25 cellular contexts compared by ENCODE assay signal in genomic region chr7:16606704-16607103, GRCh38.
"Had no signal": no experiment of that assay in that cellular context is flagged by ENCODE, and none has a peak within 500 bp of the region (broad histone marks: within the 10 kb centered on the region; RNA-seq: fewer than 3 reads in every experiment).

No MANE protein-coding gene starts in this region.

- H3K4me1 Mint-ChIP-seq: central memory CD8-positive, alpha-beta T cell had no signal

- H3K27me3 ChIP-seq: adrenal gland, breast epithelium, esophagus muscularis mucosa, neutrophil, right lobe of liver, vagina had no signal

- ATAC-seq: activated CD4-positive, CD25-positive, alpha-beta regulatory T cell treated with anti-CD3 and anti-CD28 coated beads, Interleukin-2, amount 50 U/mL, for 24 hours; activated CD8-positive, alpha-beta T cell treated with anti-CD3 and anti-CD28 coated beads, Interleukin-2, amount 10 ng/mL, durations not matched to agents 7 days and 5 days; activated T-helper 17 cell treated with anti-CD3 and anti-CD28 coated beads, Interleukin-2, amount 50 U/mL, for 72 hours; left ventricle myocardium superior; natural killer cell treated with Interleukin-12 subunit alpha and Interleukin-12 subunit beta and Interleukin-15 and Interleukin-18, amount 100 ng/mL, for 72 hours; right lobe of liver; stimulated activated effector memory CD8-positive, alpha-beta T cell treated with anti-CD3 and anti-CD28 coated beads, Interleukin-12 subunit alpha, Interleukin-12 subunit beta, amount 100 ng/mL, for 72 hours had no signal

- H3K27me3 Mint-ChIP-seq: activated naive CD8-positive, alpha-beta T cell; activated T-helper 17 cell treated with anti-CD3 and anti-CD28 coated beads, Interleukin-2, amount 50 U/mL, for 72 hours; central memory CD8-positive, alpha-beta T cell; natural killer cell treated with Interleukin-12 subunit alpha and Interleukin-12 subunit beta and Interleukin-15 and Interleukin-18, amount 100 ng/mL, for 72 hours; type B pancreatic cell had no signal

- H2AFZ ChIP-seq: parathyroid adenoma had no signal

- H3K4me3 ChIP-seq: adrenal gland, breast epithelium, esophagus muscularis mucosa, right lobe of liver, skin epidermis, thoracic aorta, vagina had no signal

- H3K4me3 Mint-ChIP-seq: activated CD8-positive, alpha-beta T cell treated with anti-CD3 and anti-CD28 coated beads, Interleukin-2, amount 10 ng/mL, durations not matched to agents 7 days and 5 days; activated naive CD8-positive, alpha-beta T cell; activated T-helper 17 cell treated with anti-CD3 and anti-CD28 coated beads, Interleukin-2, amount 50 U/mL, for 72 hours; central memory CD8-positive, alpha-beta T cell; natural killer cell treated with Interleukin-12 subunit alpha and Interleukin-12 subunit beta and Interleukin-15 and Interleukin-18, amount 100 ng/mL, for 72 hours; stimulated activated effector memory CD8-positive, alpha-beta T cell treated with anti-CD3 and anti-CD28 coated beads, Interleukin-12 subunit alpha, Interleukin-12 subunit beta, amount 100 ng/mL, for 72 hours; type B pancreatic cell had no signal

- H3K9ac ChIP-seq: parathyroid adenoma had no signal

- DNase-seq: activated CD4-positive, alpha-beta T cell treated with anti-CD3 and anti-CD28 coated beads, Interleukin-2, amount 50 U/mL, for 1 hour; activated CD8-positive, alpha-beta T cell treated with anti-CD3 and anti-CD28 coated beads, Interleukin-2, amount 10 ng/mL, durations not matched to agents 7 days and 5 days; activated naive CD4-positive, alpha-beta T cell; adrenal gland; glutamatergic neuron; hypothalamus; left ventricle myocardium superior; midbrain; right lobe of liver; stimulated activated CD4-positive, alpha-beta T cell treated with anti-CD3 and anti-CD28 coated beads, Interleukin-2, amount 100 ng/mL, for 24 hours had no signal

- H3K27ac Mint-ChIP-seq: activated CD8-positive, alpha-beta T cell treated with anti-CD3 and anti-CD28 coated beads, Interleukin-2, amount 10 ng/mL, durations not matched to agents 7 days and 5 days; activated naive CD8-positive, alpha-beta T cell; activated T-helper 17 cell treated with anti-CD3 and anti-CD28 coated beads, Interleukin-2, amount 50 U/mL, for 72 hours; natural killer cell treated with Interleukin-12 subunit alpha and Interleukin-12 subunit beta and Interleukin-15 and Interleukin-18, amount 100 ng/mL, for 72 hours; stimulated activated effector memory CD8-positive, alpha-beta T cell treated with anti-CD3 and anti-CD28 coated beads, Interleukin-12 subunit alpha, Interleukin-12 subunit beta, amount 100 ng/mL, for 72 hours; type B pancreatic cell had no signal

- H3K9me3 ChIP-seq: adrenal gland, breast epithelium, esophagus muscularis mucosa, neutrophil, right lobe of liver, thoracic aorta, vagina had no signal

- H3K79me2 ChIP-seq: parathyroid adenoma had no signal

- H3K27ac ChIP-seq: adrenal gland, breast epithelium, esophagus muscularis mucosa, neutrophil, parathyroid adenoma, right lobe of liver, skin epidermis, thoracic aorta, vagina, VCaP had no signal

- H3K4me1 ChIP-seq: adrenal gland, breast epithelium, esophagus muscularis mucosa, parathyroid adenoma, right lobe of liver, vagina had no signal

- H3K9me3 Mint-ChIP-seq: activated T-helper 17 cell treated with anti-CD3 and anti-CD28 coated beads, Interleukin-2, amount 50 U/mL, for 72 hours; central memory CD8-positive, alpha-beta T cell; natural killer cell treated with Interleukin-12 subunit alpha and Interleukin-12 subunit beta and Interleukin-15 and Interleukin-18, amount 100 ng/mL, for 72 hours; stimulated activated effector memory CD8-positive, alpha-beta T cell treated with anti-CD3 and anti-CD28 coated beads, Interleukin-12 subunit alpha, Interleukin-12 subunit beta, amount 100 ng/mL, for 72 hours; type B pancreatic cell had no signal
